24 cellular contexts compared by ENCODE assay signal in genomic region chr16:56956756-56957155, GRCh38. TPM values are rescaled to one million over a fixed set of nuclear protein-coding genes. Genes with fewer than 3 reads are reported as not detected.
DNase-seq lines count a peak whose midpoint lies in the region; ATAC-seq, FAIRE-seq and TF ChIP-seq lines count a peak whose summit lies in the region.
"Had no signal": no experiment of that assay in that cellular context is flagged by ENCODE, and none has a peak within 500 bp of the region (broad histone marks: within the 10 kb centered on the region; RNA-seq: fewer than 3 reads in every experiment).

No MANE protein-coding gene starts in this region.

- no peak overlapping the region for H4K5ac ChIP-seq in H9 (ENCODE audit: insufficient read length, low read depth, low read length)

- no peaks in the 10 kb centered on the region for H3K79me1 ChIP-seq in H9 (ENCODE audit: insufficient read depth, low read depth, low read length, poor library complexity, severe bottlenecking)

- TF ChIP-seq CTCF in DND-41 (IDR thresholded peaks at IDR 0.05; ENCODE audit: borderline replicate concordance, extremely low read depth, low read length, poor library complexity, severe bottlenecking): peak; percentile 5
- TF ChIP-seq CTCF in H9 (conservative IDR thresholded peaks at IDR 0.05): peak; percentile 36; the same call in 2 of the 3 replicates
- TF ChIP-seq CTCF in astrocyte of the cerebellum (IDR thresholded peaks at IDR 0.05; ENCODE audit: low read depth, low read length, missing control alignments): peak; percentile 29
- TF ChIP-seq CTCF in esophagus squamous epithelium (IDR thresholded peaks at IDR 0.05): no peak
- TF ChIP-seq CTCF in adrenal gland (IDR thresholded peaks at IDR 0.05): no peak

- no peaks in the 10 kb centered on the region for H3K4me1 Mint-ChIP-seq in H9
- H3K4me1 Mint-ChIP-seq: T-cell had no signal

- no peak overlapping the region for H2BK12ac ChIP-seq in H9 (ENCODE audit: insufficient read length, low read depth, low read length)

- H3K4me1 ChIP-seq in DND-41 (ENCODE audit: insufficient read depth, low read length) (no peaks in the 10 kb centered on the region), H9 (ENCODE audit: insufficient read depth, low read length) (no peaks in the 10 kb centered on the region), esophagus squamous epithelium (peaks cover 0 to 14% (median 6%) of the 10 kb centered on the region in 3 donors), adrenal gland (replicated peaks in 1 of 2) (peaks cover 16 to 17% of the 10 kb centered on the region in 2 donors)
- H3K4me1 ChIP-seq: psoas muscle had no signal

- H3K4me3 ChIP-seq in DND-41 (ENCODE audit: low read depth in 1 of 2, low read length in 2 of 2): no peak overlapping the region
- H3K4me3 ChIP-seq in astrocyte of the cerebellum (ENCODE audit: low read depth, low read length): no peak overlapping the region
- no peak overlapping the region for H3K4me3 ChIP-seq in esophagus squamous epithelium
- H3K4me3 ChIP-seq in MG63: no peak overlapping the region
- no peak overlapping the region for H3K4me3 ChIP-seq in adrenal gland
- H3K4me3 ChIP-seq: left lung, psoas muscle, skin epidermis, upper lobe of right lung had no signal

- H3K27me3 ChIP-seq in DND-41 (ENCODE audit: insufficient read depth, low read length, poor library complexity) (no peaks in the 10 kb centered on the region), H9 (ENCODE audit: insufficient read depth, low read length) (no peaks in the 10 kb centered on the region), esophagus squamous epithelium (peaks cover 0 to 88% (median 0%) of the 10 kb centered on the region in 4 donors), MG63 (no peaks in the 10 kb centered on the region), adrenal gland (no peaks in the 10 kb centered on the region)
- H3K27me3 ChIP-seq: left lung, upper lobe of right lung had no signal

- H3K4me2 ChIP-seq in DND-41 (ENCODE audit: insufficient read depth, low read length): no peak overlapping the region
- no peak overlapping the region for H3K4me2 ChIP-seq in H9 (ENCODE audit: insufficient read depth, insufficient read length, low read length)

- no peak overlapping the region for H2BK5ac ChIP-seq in H9 (ENCODE audit: insufficient read length, low read length)

- H3K56ac ChIP-seq in H9 (ENCODE audit: insufficient read length, low read depth, low read length): no peak overlapping the region

- H3K23me2 ChIP-seq in H9 (ENCODE audit: insufficient read length, low read depth, low read length, poor library complexity, severe bottlenecking): no peaks in the 10 kb centered on the region

- FAIRE-seq in H54 (lab: Jason Lieb, UNC): no peak
- FAIRE-seq: GM18507, HepG2 had no signal

- TF ChIP-seq POLR2A in H54 (IDR thresholded peaks at IDR 0.05; ENCODE audit: low read depth, low read length) (no peak), esophagus squamous epithelium (IDR thresholded peaks at IDR 0.05) (no peak), adrenal gland (IDR thresholded peaks at IDR 0.05) (no peak)

- no peak overlapping the region for H3T11ph ChIP-seq in H9 (ENCODE audit: low read length)

- in situ Hi-C loops in astrocyte of the cerebellum (cut with HindIII; ENCODE audit: low sequenced_read_pairs): no loop called here

- H3K79me2 ChIP-seq in DND-41 (ENCODE audit: insufficient read depth, low read length): no peaks in the 10 kb centered on the region
- no peaks in the 10 kb centered on the region for H3K79me2 ChIP-seq in H9 (ENCODE audit: insufficient read depth, low read length)

- no peak overlapping the region for H3K4me3 Mint-ChIP-seq in H9
- H3K4me3 Mint-ChIP-seq: activated naive CD4-positive, alpha-beta T cell treated with anti-CD3 and anti-CD28 coated beads for 36 hours; effector memory CD8-positive, alpha-beta T cell; stimulated activated naive CD8-positive, alpha-beta T cell treated with anti-CD3 and anti-CD28 coated beads, Interleukin-15, amount 100 ng/mL, for 72 hours; T-cell had no signal

- no peak overlapping the region for H3K27ac Mint-ChIP-seq in H9
- H3K27ac Mint-ChIP-seq: activated naive CD4-positive, alpha-beta T cell treated with anti-CD3 and anti-CD28 coated beads for 36 hours; effector memory CD8-positive, alpha-beta T cell; stimulated activated naive CD8-positive, alpha-beta T cell treated with anti-CD3 and anti-CD28 coated beads, Interleukin-15, amount 100 ng/mL, for 72 hours; T-cell had no signal

- H3K9me3 ChIP-seq in DND-41 (ENCODE audit: insufficient read depth, low read length, severe bottlenecking): no peaks in the 10 kb centered on the region
- no peaks in the 10 kb centered on the region for H3K9me3 ChIP-seq in H9 (ENCODE audit: control insufficient read depth, low read depth, low read length)
- H3K9me3 ChIP-seq in esophagus squamous epithelium: no peaks in the 10 kb centered on the region
- no peaks in the 10 kb centered on the region for H3K9me3 ChIP-seq in MG63
- no peaks in the 10 kb centered on the region for H3K9me3 ChIP-seq in adrenal gland (replicated peaks in 1 of 3)
- H3K9me3 ChIP-seq: left lung, psoas muscle, upper lobe of right lung had no signal

- intact Hi-C loops in esophagus squamous epithelium (cut with DNase I) (no loop called here), adrenal gland (cut with DNase I) (no loop called here)

- no peaks in the 10 kb centered on the region for H3K27me3 Mint-ChIP-seq in H9 (ENCODE audit: low read depth)
- H3K27me3 Mint-ChIP-seq: effector memory CD8-positive, alpha-beta T cell; stimulated activated naive CD8-positive, alpha-beta T cell treated with anti-CD3 and anti-CD28 coated beads, Interleukin-15, amount 100 ng/mL, for 72 hours; T-cell had no signal

- H3K27ac ChIP-seq in DND-41 (ENCODE audit: low read length): no peak overlapping the region
- H3K27ac ChIP-seq in H9 (ENCODE audit: insufficient read length, low read depth, low read length): no peak overlapping the region
- H3K27ac ChIP-seq in esophagus squamous epithelium: no peak overlapping the region
- no peak overlapping the region for H3K27ac ChIP-seq in adrenal gland
- H3K27ac ChIP-seq: left lung, psoas muscle, skin epidermis, upper lobe of right lung had no signal

- H3K36me3 ChIP-seq in DND-41 (ENCODE audit: insufficient read depth, low read length) (no peaks in the 10 kb centered on the region), esophagus squamous epithelium (no peaks in the 10 kb centered on the region), MG63 (no peaks in the 10 kb centered on the region), adrenal gland (replicated peaks in 1 of 2) (no peaks in the 10 kb centered on the region)
- H3K36me3 ChIP-seq: left lung, upper lobe of right lung had no signal

- H3K4ac ChIP-seq in H9 (ENCODE audit: low read depth, low read length): no peak overlapping the region

- H4K20me1 ChIP-seq in DND-41 (ENCODE audit: insufficient read depth, low read length) (no peaks in the 10 kb centered on the region), H9 (ENCODE audit: control insufficient read depth, insufficient read depth, insufficient read length) (no peaks in the 10 kb centered on the region)

- no peak overlapping the region for H4K8ac ChIP-seq in H9 (replicated peaks; ENCODE audit: insufficient read length, low read depth, low read length)

- peaks cover 3 to 11% of the 10 kb centered on the region in 2 experiments; a peak in 3 of 5 replicates for H3K9me3 Mint-ChIP-seq in H9
- H3K9me3 Mint-ChIP-seq: activated naive CD4-positive, alpha-beta T cell treated with anti-CD3 and anti-CD28 coated beads for 36 hours; effector memory CD8-positive, alpha-beta T cell; stimulated activated naive CD8-positive, alpha-beta T cell treated with anti-CD3 and anti-CD28 coated beads, Interleukin-15, amount 100 ng/mL, for 72 hours; T-cell had no signal

- H3K9ac ChIP-seq in DND-41 (ENCODE audit: low read depth, low read length): no peak overlapping the region
- H3K9ac ChIP-seq in H9 (ENCODE audit: extremely low read depth, insufficient read length, low read length): no peak overlapping the region

- H3K23ac ChIP-seq in H9 (ENCODE audit: insufficient read length, low read depth, low read length): no peak overlapping the region

- no CpG with 5 or more reads among the region's 4 CpGs for WGBS in H9 (ENCODE audit: extremely low coverage, insufficient read length, low lambda C conversion rate)
- WGBS in esophagus squamous epithelium, 2 donors: 63 to 79% methylated on average over 3 to 4 of the region's 4 CpGs
- 56 to 82% (median 66%) methylated on average over 4 of the region's 4 CpGs for WGBS in adrenal gland, 4 donors

- H2BK120ac ChIP-seq in H9 (ENCODE audit: low read depth, low read length, poor library complexity, severe bottlenecking): no peak overlapping the region

- no peak overlapping the region for H3K14ac ChIP-seq in H9 (ENCODE audit: insufficient read depth, low read length)

- H3K18ac ChIP-seq in H9 (ENCODE audit: insufficient read length, low read depth, low read length): no peak overlapping the region

- ATAC-seq in DND-41 (ENCODE audit: insufficient read depth, low read depth): no peak
- ATAC-seq: effector memory CD8-positive, alpha-beta T cell; HepG2; left lung; psoas muscle; stimulated activated naive CD8-positive, alpha-beta T cell treated with anti-CD3 and anti-CD28 coated beads, Interleukin-15, amount 100 ng/mL, for 72 hours; T-cell; upper lobe of right lung had no signal

- no peak overlapping the region for H2AK5ac ChIP-seq in H9 (ENCODE audit: insufficient read length, low read length)

- no peak overlapping the region for H2BK15ac ChIP-seq in H9 (ENCODE audit: low read depth, low read length)

- DNase-seq in DND-41: no peak
- no peak for DNase-seq in H9
- DNase-seq in astrocyte of the cerebellum (ENCODE audit: low read depth): no peak
- peak; percentile 22 for DNase-seq in mesenteric fat pad (ENCODE audit: low spot score)
- no peak for DNase-seq in H54 (ENCODE audit: insufficient read length, low spot score)
- DNase-seq in esophagus squamous epithelium (lab: John Stamatoyannopoulos, UW): no peak
- DNase-seq in MG63: no peak
- DNase-seq in adrenal gland: no peak
- DNase-seq: activated naive CD4-positive, alpha-beta T cell treated with anti-CD3 and anti-CD28 coated beads for 36 hours; DMS79; effector memory CD8-positive, alpha-beta T cell; left lung; NCI-H1436; NCI-H2171; psoas muscle; SHP77 treated with DMSO at 0.1 percent for 48 hours; stimulated activated CD4-positive, alpha-beta T cell treated with anti-CD3 and anti-CD28 coated beads, Interleukin-4, amount 100 ng/mL, for 1 hour; stimulated activated naive CD8-positive, alpha-beta T cell treated with anti-CD3 and anti-CD28 coated beads, Interleukin-15, amount 100 ng/mL, for 72 hours; T-cell; upper lobe of right lung had no signal

- H2BK20ac ChIP-seq in H9 (ENCODE audit: low read depth, low read length, poor library complexity, severe bottlenecking): no peak overlapping the region

- no peak overlapping the region for H2AFZ ChIP-seq in DND-41 (ENCODE audit: low read depth, low read length)
- H2AFZ ChIP-seq in H9 (ENCODE audit: low read length): no peak overlapping the region

- no peaks in the 10 kb centered on the region; a peak in 1 of 7 replicates for H3K36me3 Mint-ChIP-seq in H9 (ENCODE audit: insufficient read depth in 1 of 3, low read depth in 3 of 3)
- H3K36me3 Mint-ChIP-seq: T-cell had no signal

- no peak overlapping the region for H4K91ac ChIP-seq in H9 (ENCODE audit: insufficient read length, low read depth, low read length)

RNA-seq across cellular contexts. Expression of gene CETP, which starts 5.0 kb away (rescaled TPM):
- total RNA-seq in H9 (2021) (not detected in 2 replicates), mesenteric fat pad (6.4 TPM), esophagus squamous epithelium (under 1 TPM in 3 of 4 donors, not detected in 1; 0.19 to 0.32 (median 0.31) TPM), adrenal gland (1 to 10 TPM; 1.3 to 7.9 (median 2.8) TPM)
- total RNA-seq in MG63 (2014; rRNA removed; shearing (Covaris generic); ENCODE audit: low replicate concordance): not detected in 2 replicates
- 1 to 10 TPM; 1.2 to 4.1 (median 2.3) TPM for polyA plus RNA-seq in adrenal gland
- total RNA-seq: activated naive CD4-positive, alpha-beta T cell treated with anti-CD3 and anti-CD28 coated beads for 36 hours had no signal
- polyA plus RNA-seq: aorta had no signal

RNA-seq across cellular contexts. Expression of gene HERPUD1, which starts 24.8 kb away (rescaled TPM):
- total RNA-seq in H9 (2021) (28.9 and 30.8 TPM in 2 replicates), mesenteric fat pad (186 TPM), esophagus squamous epithelium (10 to 100 TPM; 40.6 to 81.3 (median 43.9) TPM), adrenal gland (100 to 1,000 TPM; 176 to 306 (median 244) TPM)
- total RNA-seq in MG63 (2014; rRNA removed; shearing (Covaris generic); ENCODE audit: low replicate concordance): 226 and 252 TPM in 2 replicates
- 100 to 1,000 TPM in 1 of 3 donors, 10 to 100 TPM in 2; 26.4 to 570 (median 82.6) TPM for polyA plus RNA-seq in adrenal gland

RNA-seq across cellular contexts. Expression of gene NLRC5, which starts 32.6 kb away (rescaled TPM):
- total RNA-seq in H9 (2021) (1.6 and 2.4 TPM in 2 replicates), mesenteric fat pad (63.9 TPM), esophagus squamous epithelium (10 to 100 TPM in 3 of 4 donors, 1 to 10 TPM in 1; 7.7 to 25.2 (median 14.1) TPM), adrenal gland (10 to 100 TPM; 10.4 to 44.8 (median 26.6) TPM)
- 4.9 and 11.7 TPM in 2 replicates for total RNA-seq in MG63 (2014; rRNA removed; shearing (Covaris generic); ENCODE audit: low replicate concordance)
- polyA plus RNA-seq in adrenal gland: 10 to 100 TPM; 14.7 to 89.0 (median 58.6) TPM

Comparison
In these comparisons a context has a peak if more than half of its experiments do, and no peak if none do; other contexts are left out.
1. CTCF ChIP-seq: peak in DND-41 (single experiment), H9 (single experiment) and astrocyte of the cerebellum (single experiment); none in esophagus squamous epithelium (0 of 6) and adrenal gland (0 of 6).